ENCODE assay signal across 10 cellular contexts in genomic region chr5:113246371-113246870, GRCh38.
DNase-seq lines count a peak whose midpoint lies in the region; ATAC-seq, FAIRE-seq and TF ChIP-seq lines count a peak whose summit lies in the region.
"Had no signal": no experiment of that assay in that cellular context is flagged by ENCODE, and none has a peak within 500 bp of the region (broad histone marks: within the 10 kb centered on the region; RNA-seq: fewer than 3 reads in every experiment).

No MANE protein-coding gene starts in this region.

- no peaks in the 10 kb centered on the region for H3K36me3 Mint-ChIP-seq in activated CD8-positive, alpha-beta T cell treated with anti-CD3 and anti-CD28 coated beads, Interleukin-2, amount 10 ng/mL, durations not matched to agents 7 days and 5 days (ENCODE audit: low read depth)

- H2BK15ac ChIP-seq in H1 (ENCODE audit: low read length) (no peak overlapping the region), mesenchymal stem cell (ENCODE audit: low read depth, poor library complexity, severe bottlenecking) (no peak overlapping the region)

- peaks cover 2% of the 10 kb centered on the region for H3K27me3 Mint-ChIP-seq in activated CD8-positive, alpha-beta T cell treated with anti-CD3 and anti-CD28 coated beads, Interleukin-2, amount 10 ng/mL, durations not matched to agents 7 days and 5 days (ENCODE audit: low read depth)

- H4K5ac ChIP-seq in H1 (ENCODE audit: insufficient read length, low read depth, low read length), result no peak overlapping the region

- TF ChIP-seq POLR2A in NB4 (IDR thresholded peaks at IDR 0.05; ENCODE audit: extremely low read depth, insufficient read length) (no peak), H1 (IDR thresholded peaks at IDR 0.05; ENCODE audit: control extremely low read depth in 1 of 2, low read depth in 2 of 2, low read length in 2 of 2) (no peak), thyroid gland (IDR thresholded peaks at IDR 0.05) (no peak)

- POLR2A ChIA-PET in H1 (lab: Charles Lee; ENCODE audit: partially characterized antibody), result interaction anchor here (0.6 to 1.2 kb wide), 2 partner anchors 15 kb away, joined by 3 read pairs; no protein-coding TSS in a partner anchor
- POLR2A ChIA-PET in activated CD8-positive, alpha-beta T cell treated with anti-CD3 and anti-CD28 coated beads, Interleukin-2, amount 10 ng/mL, durations not matched to agents 7 days and 5 days (lab: Charles Lee), result no interaction called here

- no peak overlapping the region for H3K14ac ChIP-seq in H1 (ENCODE audit: insufficient read length)
- H3K14ac ChIP-seq in mesenchymal stem cell (ENCODE audit: low read length in 2 of 2), result no peak overlapping the region

- intact Hi-C loops in thyroid gland (cut with DNase I), result no loop called here
- intact Hi-C loops in colonic mucosa (cut with DNase I), result no loop called here

- H2BK5ac ChIP-seq in H1 (ENCODE audit: low read depth, low read length) (no peak overlapping the region), mesenchymal stem cell (ENCODE audit: low read depth, low read length, poor library complexity, severe bottlenecking) (no peak overlapping the region)

- no peak overlapping the region for H2BK20ac ChIP-seq in H1 (ENCODE audit: low read length)

- H3K79me1 ChIP-seq in H1 (ENCODE audit: low read depth, low read length) (no peaks in the 10 kb centered on the region), mesenchymal stem cell (replicated peaks; ENCODE audit: low read length, poor library complexity, severe bottlenecking) (peaks cover 14% of the 10 kb centered on the region)

- H3K27ac ChIP-seq in H1 (ENCODE audit: low read depth, low read length) (no peak overlapping the region), mesenchymal stem cell (ENCODE audit: low read length, poor library complexity, severe bottlenecking) (no peak overlapping the region), thyroid gland (peak overlapping the region; percentile 21 to 47 (median 31)), colonic mucosa (no peak overlapping the region)

- no peak overlapping the region for H2AK5ac ChIP-seq in H1 (ENCODE audit: low read depth, low read length)
- no peak overlapping the region for H2AK5ac ChIP-seq in mesenchymal stem cell (ENCODE audit: low read length, severe bottlenecking)

- no peak for TF ChIP-seq CTCF in NB4 (IDR thresholded peaks at IDR 0.05; ENCODE audit: low read depth, low read length)
- no peak for TF ChIP-seq CTCF in H1 (IDR thresholded peaks at IDR 0.05; ENCODE audit: control extremely low read depth in 1 of 3, insufficient read depth in 1 of 3, low read depth in 1 of 3, low read length in 3 of 3)
- no peak for TF ChIP-seq CTCF in thyroid gland (IDR thresholded peaks at IDR 0.05)
- TF ChIP-seq CTCF in colonic mucosa (IDR thresholded peaks at IDR 0.05), result no peak

- H3K9me3 ChIP-seq in H1 (ENCODE audit: insufficient read depth in 2 of 2, low read depth in 1 of 2, low read length in 1 of 2), result no peaks in the 10 kb centered on the region
- no peaks in the 10 kb centered on the region for H3K9me3 ChIP-seq in mesenchymal stem cell (ENCODE audit: control insufficient read depth, low read length)
- no peaks in the 10 kb centered on the region for H3K9me3 ChIP-seq in thyroid gland
- no peaks in the 10 kb centered on the region for H3K9me3 ChIP-seq in colonic mucosa

- H3K18ac ChIP-seq in H1 (ENCODE audit: extremely low read depth, low read length) (peak overlapping the region; percentile 62; the same call in 1 of the 2 replicates), mesenchymal stem cell (ENCODE audit: low read depth in 1 of 2, low read length in 2 of 2) (peak overlapping the region in 1 of 2 experiments; percentile 34)

- H4K91ac ChIP-seq in H1 (replicated peaks; ENCODE audit: insufficient read length, low read length) (no peak overlapping the region), mesenchymal stem cell (ENCODE audit: low read length) (no peak overlapping the region)

- H3K27me3 ChIP-seq in H1 (replicated peaks in 1 of 4; ENCODE audit: control insufficient read depth in 3 of 4, extremely low read depth in 1 of 4, insufficient read depth in 3 of 4, low read length in 3 of 4) (no peaks in the 10 kb centered on the region; a peak in 1 of 7 replicates), mesenchymal stem cell (ENCODE audit: control insufficient read depth in 1 of 2, insufficient read depth in 1 of 2, low read length in 2 of 2) (no peaks in the 10 kb centered on the region), thyroid gland (no peaks in the 10 kb centered on the region), colonic mucosa (no peaks in the 10 kb centered on the region)

- H3K23ac ChIP-seq in H1 (ENCODE audit: insufficient read length), result no peak overlapping the region
- no peak overlapping the region for H3K23ac ChIP-seq in mesenchymal stem cell (ENCODE audit: low read length in 2 of 2)

- no peak overlapping the region for H3K4ac ChIP-seq in H1 (replicated peaks; ENCODE audit: insufficient read length, low read depth, low read length)
- no peak overlapping the region for H3K4ac ChIP-seq in mesenchymal stem cell (ENCODE audit: low read depth in 1 of 2, low read length in 2 of 2)

- H4K8ac ChIP-seq in H1 (ENCODE audit: extremely low read depth, insufficient read depth, low read length) (no peak overlapping the region), mesenchymal stem cell (ENCODE audit: low read length) (no peak overlapping the region)

- no peak for TF ChIP-seq RAD21 in H1 (IDR thresholded peaks at IDR 0.05 in 1 of 2, conservative IDR thresholded peaks at IDR 0.05 in 1 of 2; ENCODE audit: low read depth in 2 of 2, low read length in 2 of 2)

- DNase-seq in NB4 (ENCODE audit: low read depth), result peak; percentile 36
- DNase-seq in H1 (ENCODE audit: low read depth in 1 of 2, low spot score in 2 of 2), result no peak
- peak; percentile 81 for DNase-seq in mesenchymal stem cell
- DNase-seq in thyroid gland, result no peak
- no peak for DNase-seq in colonic mucosa
- no peak for DNase-seq in activated CD8-positive, alpha-beta T cell treated with anti-CD3 and anti-CD28 coated beads, Interleukin-2, amount 10 ng/mL, durations not matched to agents 7 days and 5 days
- DNase-seq in SHP77 (lab: John Stamatoyannopoulos, UW), result no peak
- DNase-seq: activated B cell treated with CpG ODN at 0.5 μM for 24 hours, aorta had no signal

- no peak for FAIRE-seq in H1 (lab: Jason Lieb, UNC)

- H3K4me3 ChIP-seq in NB4 (ENCODE audit: low read depth, low read length) (no peak overlapping the region), H1 (ENCODE audit: extremely low read depth in 1 of 4, insufficient read depth in 2 of 4, low read depth in 3 of 4, low read length in 4 of 4) (no peak overlapping the region), mesenchymal stem cell (ENCODE audit: insufficient read depth in 1 of 2, low read depth in 1 of 2, low read length in 2 of 2) (peak overlapping the region in 1 of 2 experiments; percentile 58), thyroid gland (replicated peaks in 1 of 3) (no peak overlapping the region), colonic mucosa (no peak overlapping the region)

- no peak for TF ChIP-seq EP300 in H1 (IDR thresholded peaks at IDR 0.05; ENCODE audit: borderline replicate concordance in 1 of 2, low read depth in 2 of 2, low read length in 2 of 2)

- CTCF ChIA-PET in H1 (lab: Charles Lee; ENCODE audit: partially characterized antibody), result interaction anchor here (0.5 to 1.2 kb wide), 2 partner anchors 77 to 1998 kb away, joined by 3 read pairs; no protein-coding TSS in a partner anchor
- CTCF ChIA-PET in activated CD8-positive, alpha-beta T cell treated with anti-CD3 and anti-CD28 coated beads, Interleukin-2, amount 10 ng/mL, durations not matched to agents 7 days and 5 days (lab: Charles Lee), result no interaction called here

- H3K36me3 ChIP-seq in H1 (ENCODE audit: control insufficient read depth in 2 of 4, insufficient read depth in 4 of 4, low read length in 3 of 4), result no peaks in the 10 kb centered on the region
- no peaks in the 10 kb centered on the region for H3K36me3 ChIP-seq in mesenchymal stem cell (ENCODE audit: control insufficient read depth in 1 of 2, insufficient read depth in 2 of 2, low read depth in 1 of 2, low read length in 2 of 2)
- H3K36me3 ChIP-seq in thyroid gland, result no peaks in the 10 kb centered on the region
- H3K36me3 ChIP-seq in colonic mucosa, result no peaks in the 10 kb centered on the region

- WGBS in H1 (ENCODE audit: extremely low coverage in 1 of 2, insufficient coverage in 1 of 2, insufficient read length in 1 of 2, insufficient replicate concordance in 2 of 2, low coverage in 1 of 2, low lambda C conversion rate in 2 of 2, missing lambda C conversion rate in 1 of 2), 2 experiments, result 84% methylated on average over 5 of the region's 5 CpGs; no CpG with 5 or more reads in 1 of the 2 experiments
- 57% methylated on average over 4 of the region's 5 CpGs for WGBS in mesenchymal stem cell
- 71% methylated on average over 5 of the region's 5 CpGs for WGBS in thyroid gland, 2 donors

- H4K20me1 ChIP-seq in H1 (replicated peaks in 1 of 2; ENCODE audit: control insufficient read depth in 1 of 2, insufficient read depth in 2 of 2, low read length in 2 of 2), result no peaks in the 10 kb centered on the region

- H3K27ac Mint-ChIP-seq in activated CD8-positive, alpha-beta T cell treated with anti-CD3 and anti-CD28 coated beads, Interleukin-2, amount 10 ng/mL, durations not matched to agents 7 days and 5 days, result no peak overlapping the region
- H3K27ac Mint-ChIP-seq: activated B cell treated with CpG ODN at 0.5 μM for 24 hours had no signal

- H3K9ac ChIP-seq in H1 (replicated peaks in 1 of 4; ENCODE audit: extremely low read depth in 1 of 4, low read depth in 3 of 4, low read length in 3 of 4) (no peak overlapping the region), mesenchymal stem cell (ENCODE audit: low read length) (peak overlapping the region; percentile 94), colonic mucosa (ENCODE audit: low read depth in 2 of 2, low read length in 2 of 2) (no peak overlapping the region)

- peak overlapping the region in 1 of 2 experiments; percentile 11; a peak in 1 of 4 replicates for H3K4me2 ChIP-seq in H1 (ENCODE audit: insufficient read depth in 1 of 2, low read depth in 2 of 2, low read length in 2 of 2)
- H3K4me2 ChIP-seq in mesenchymal stem cell (ENCODE audit: low read length, poor library complexity, severe bottlenecking), result no peak overlapping the region

- H2AFZ ChIP-seq in H1 (ENCODE audit: low read length), result no peak overlapping the region
- no peak overlapping the region for H2AFZ ChIP-seq in mesenchymal stem cell (ENCODE audit: low read depth, low read length)

- no peak overlapping the region for H3K56ac ChIP-seq in H1 (replicated peaks; ENCODE audit: insufficient read length, low read depth, low read length)

- peaks cover 5 to 8% of the 10 kb centered on the region in 2 experiments; a peak in 2 of 4 replicates for H3K79me2 ChIP-seq in H1 (ENCODE audit: control insufficient read depth in 1 of 2, insufficient read depth in 2 of 2, low read length in 2 of 2)

- H2BK120ac ChIP-seq in H1 (replicated peaks; ENCODE audit: low read depth, low read length), result peak overlapping the region; percentile 84
- H2BK120ac ChIP-seq in mesenchymal stem cell (ENCODE audit: low read depth, low read length), result no peak overlapping the region

- H3K9me3 Mint-ChIP-seq in activated CD8-positive, alpha-beta T cell treated with anti-CD3 and anti-CD28 coated beads, Interleukin-2, amount 10 ng/mL, durations not matched to agents 7 days and 5 days (ENCODE audit: insufficient read depth), result no peaks in the 10 kb centered on the region

- H2BK12ac ChIP-seq in H1 (ENCODE audit: low read depth, low read length) (no peak overlapping the region), mesenchymal stem cell (ENCODE audit: low read length in 2 of 2) (no peak overlapping the region)

- H3K4me1 ChIP-seq in H1 (replicated peaks in 1 of 4; ENCODE audit: control insufficient read depth in 3 of 4, insufficient read depth in 4 of 4, low read length in 3 of 4) (peaks cover 1 to 8% (median 5%) of the 10 kb centered on the region in 4 experiments; a peak in 4 of 7 replicates), mesenchymal stem cell (ENCODE audit: control insufficient read depth, insufficient read depth, low read depth, low read length) (peaks cover 2% of the 10 kb centered on the region), thyroid gland (peaks cover 0 to 20% of the 10 kb centered on the region in 2 donors), colonic mucosa (no peaks in the 10 kb centered on the region)

- no peak overlapping the region for H3K4me3 Mint-ChIP-seq in activated CD8-positive, alpha-beta T cell treated with anti-CD3 and anti-CD28 coated beads, Interleukin-2, amount 10 ng/mL, durations not matched to agents 7 days and 5 days
- H3K4me3 Mint-ChIP-seq: activated B cell treated with CpG ODN at 0.5 μM for 24 hours had no signal

- peaks cover 6% of the 10 kb centered on the region for H3K4me1 Mint-ChIP-seq in activated CD8-positive, alpha-beta T cell treated with anti-CD3 and anti-CD28 coated beads, Interleukin-2, amount 10 ng/mL, durations not matched to agents 7 days and 5 days (ENCODE audit: low read depth)
- H3K4me1 Mint-ChIP-seq: activated B cell treated with CpG ODN at 0.5 μM for 24 hours had no signal

- no peak for ATAC-seq in GM18502 (IDR thresholded peaks at IDR 0.05; ENCODE audit: poor library complexity, unreplicated experiment)
- no peak for ATAC-seq in activated CD8-positive, alpha-beta T cell treated with anti-CD3 and anti-CD28 coated beads, Interleukin-2, amount 10 ng/mL, durations not matched to agents 7 days and 5 days

- H3K23me2 ChIP-seq in H1 (ENCODE audit: low read depth, low read length), result no peaks in the 10 kb centered on the region

Comparison
In these comparisons a context has a peak if more than half of its experiments do, and no peak if none do; other contexts are left out.
1. DNase-seq: peak in NB4 (single experiment) and mesenchymal stem cell (single experiment); none in H1 (0 of 2), thyroid gland (0 of 2), colonic mucosa (single experiment), activated CD8-positive, alpha-beta T cell treated with anti-CD3 and anti-CD28 coated beads, Interleukin-2, amount 10 ng/mL, durations not matched to agents 7 days and 5 days (single experiment) and SHP77 (0 of 2).
2. H3K27ac ChIP-seq: peak in thyroid gland (3 of 3); none in H1 (single experiment), mesenchymal stem cell (single experiment) and colonic mucosa (single experiment).